ENCODE assay signal across 8 cellular contexts in the genomic region with DNA sequence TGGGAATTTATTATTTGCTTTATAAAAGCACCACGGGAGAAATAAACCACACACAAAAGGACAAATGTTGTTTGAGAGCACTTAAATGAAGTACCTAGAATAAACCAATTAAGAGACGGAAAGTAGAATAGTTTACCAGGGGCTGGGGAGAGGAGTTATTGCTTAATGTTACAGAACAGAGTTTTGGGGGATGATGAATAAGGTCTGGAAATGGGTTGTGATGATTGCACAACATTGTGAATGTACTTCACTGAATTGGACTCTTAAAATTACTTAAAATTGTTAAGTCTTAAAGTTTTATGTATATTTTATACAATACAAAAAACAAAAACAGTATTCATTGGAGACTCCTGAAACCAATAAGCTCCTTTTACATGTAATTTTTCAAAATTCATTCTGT. TPM values are rescaled to one million over a fixed set of nuclear protein-coding genes. Genes with fewer than 3 reads are reported as not detected.
DNase-seq lines count a peak whose midpoint lies in the region; ATAC-seq and TF ChIP-seq lines count a peak whose summit lies in the region.

No MANE protein-coding gene starts in this region.

- H3K4me3 ChIP-seq in Peyer's patch (peak overlapping the region in 2 of 4 donors; percentile 85 to 97), sigmoid colon (peak overlapping the region in 3 of 4 donors; percentile 79 to 86 (median 84))

- no peak overlapping the region for H3K18ac ChIP-seq in H9 (ENCODE audit: insufficient read length, low read depth, low read length)

- no peak overlapping the region for H2BK12ac ChIP-seq in H9 (ENCODE audit: insufficient read length, low read depth, low read length)

- no peak overlapping the region for H3K9ac ChIP-seq in H9 (ENCODE audit: extremely low read depth, insufficient read length, low read length)

- no peaks in the 10 kb centered on the region for H4K20me1 ChIP-seq in H9 (ENCODE audit: control insufficient read depth, insufficient read depth, insufficient read length)

- peaks cover 0 to 23% (median 0%) of the 10 kb centered on the region in 3 donors for H3K36me3 ChIP-seq in Peyer's patch
- H3K36me3 ChIP-seq in sigmoid colon, result peaks cover 0 to 28% (median 0%) of the 10 kb centered on the region in 4 donors

- H3K36me3 Mint-ChIP-seq in H9 (ENCODE audit: insufficient read depth in 1 of 3, low read depth in 3 of 3), result peaks cover 0 to 2% (median 0%) of the 10 kb centered on the region in 3 experiments; a peak in 3 of 7 replicates

- peak overlapping the region; percentile 85 for H3K4me2 ChIP-seq in H9 (ENCODE audit: insufficient read depth, insufficient read length, low read length)

- H3K9me3 Mint-ChIP-seq in H9, result no peaks in the 10 kb centered on the region

- no peak for TF ChIP-seq EP300 in sigmoid colon (IDR thresholded peaks at IDR 0.05)

- H3K27me3 ChIP-seq in H9 (ENCODE audit: insufficient read depth, low read length), result no peaks in the 10 kb centered on the region
- H3K27me3 ChIP-seq in Peyer's patch, result no peaks in the 10 kb centered on the region
- H3K27me3 ChIP-seq in sigmoid colon, result no peaks in the 10 kb centered on the region

- no peak overlapping the region for H3K23ac ChIP-seq in H9 (ENCODE audit: insufficient read length, low read depth, low read length)

- H4K5ac ChIP-seq in H9 (ENCODE audit: insufficient read length, low read depth, low read length), result no peak overlapping the region

- WGBS in H9 (ENCODE audit: extremely low coverage, insufficient read length, low lambda C conversion rate), result no CpG with 5 or more reads among the region's 2 CpGs
- 34 to 58% methylated on average over 2 of the region's 2 CpGs for WGBS in sigmoid colon, 2 donors

- H3K4me1 Mint-ChIP-seq in H9, result peaks cover 13 to 16% of the 10 kb centered on the region in 2 experiments

- TF ChIP-seq POLR2A in Peyer's patch (IDR thresholded peaks at IDR 0.05) (no peak), sigmoid colon (IDR thresholded peaks at IDR 0.05) (no peak)

- H2BK120ac ChIP-seq in H9 (ENCODE audit: low read depth, low read length, poor library complexity, severe bottlenecking), result no peak overlapping the region

- peak overlapping the region; percentile 70 to 95; a peak in 4 of 5 replicates for H3K4me3 Mint-ChIP-seq in H9

- no peak overlapping the region for H2AK5ac ChIP-seq in H9 (ENCODE audit: insufficient read length, low read length)

- no peak overlapping the region for H2BK5ac ChIP-seq in H9 (ENCODE audit: insufficient read length, low read length)

- H3K4me1 ChIP-seq in H9 (ENCODE audit: insufficient read depth, low read length), result peaks cover 3% of the 10 kb centered on the region; the same call in 1 of the 2 replicates
- peaks cover 0 to 21% (median 11%) of the 10 kb centered on the region in 4 donors for H3K4me1 ChIP-seq in Peyer's patch
- H3K4me1 ChIP-seq in sigmoid colon, result peaks cover 0 to 38% (median 20%) of the 10 kb centered on the region in 4 donors

- no peak for TF ChIP-seq CTCF in H9 (conservative IDR thresholded peaks at IDR 0.05)
- TF ChIP-seq CTCF in Peyer's patch (IDR thresholded peaks at IDR 0.05), result no peak
- no peak for TF ChIP-seq CTCF in sigmoid colon (IDR thresholded peaks at IDR 0.05)

- no peak overlapping the region for H3K56ac ChIP-seq in H9 (ENCODE audit: insufficient read length, low read depth, low read length)

- H3K4ac ChIP-seq in H9 (ENCODE audit: low read depth, low read length), result no peak overlapping the region

- ATAC-seq in HG03378 (IDR thresholded peaks at IDR 0.05; ENCODE audit: unreplicated experiment) (no peak), HG03354 (IDR thresholded peaks at IDR 0.05; ENCODE audit: poor library complexity, severe bottlenecking, unreplicated experiment) (no peak)

- H3K79me1 ChIP-seq in H9 (ENCODE audit: insufficient read depth, low read depth, low read length, poor library complexity, severe bottlenecking), result peaks cover 5% of the 10 kb centered on the region

- H4K91ac ChIP-seq in H9 (ENCODE audit: insufficient read length, low read depth, low read length), result no peak overlapping the region

- H3K27ac ChIP-seq in H9 (ENCODE audit: insufficient read length, low read depth, low read length) (no peak overlapping the region), Peyer's patch (peak overlapping the region in 3 of 4 donors; percentile 85 to 97 (median 95)), epithelial cell of prostate (peak overlapping the region; percentile 89), sigmoid colon (peak overlapping the region; percentile 87 to 90 (median 88))

- H2BK20ac ChIP-seq in H9 (ENCODE audit: low read depth, low read length, poor library complexity, severe bottlenecking), result no peak overlapping the region

- H2AFZ ChIP-seq in H9 (ENCODE audit: low read length), result no peak overlapping the region

- H3K27me3 Mint-ChIP-seq in H9 (ENCODE audit: low read depth), result peaks cover 23% of the 10 kb centered on the region

- intact Hi-C loops in sigmoid colon (cut with DNase I), result no loop called here

- H3K23me2 ChIP-seq in H9 (ENCODE audit: insufficient read length, low read depth, low read length, poor library complexity, severe bottlenecking), result peaks cover 6% of the 10 kb centered on the region

- H4K8ac ChIP-seq in H9 (replicated peaks; ENCODE audit: insufficient read length, low read depth, low read length), result no peak overlapping the region

- no peak overlapping the region for H2BK15ac ChIP-seq in H9 (ENCODE audit: low read depth, low read length)

- H3K79me2 ChIP-seq in H9 (ENCODE audit: insufficient read depth, low read length), result peaks cover 6% of the 10 kb centered on the region; the same call in 1 of the 2 replicates

- H3K27ac Mint-ChIP-seq in H9, result no peak overlapping the region

- no peak overlapping the region for H3K14ac ChIP-seq in H9 (ENCODE audit: insufficient read depth, low read length)

- H3T11ph ChIP-seq in H9 (ENCODE audit: low read length), result no peak overlapping the region

- DNase-seq in H9, result no peak
- DNase-seq in Peyer's patch, result no peak
- DNase-seq in epithelial cell of prostate (ENCODE audit: low read depth, low spot score), result no peak
- DNase-seq in sigmoid colon, result no peak
- DNase-seq in COLO829 (ENCODE audit: low spot score), result no peak
- no peak for DNase-seq in cerebellar nuclear complex (lab: John Stamatoyannopoulos, UW)

- no peaks in the 10 kb centered on the region for H3K9me3 ChIP-seq in H9 (ENCODE audit: control insufficient read depth, low read depth, low read length)
- no peaks in the 10 kb centered on the region for H3K9me3 ChIP-seq in Peyer's patch
- H3K9me3 ChIP-seq in sigmoid colon, result no peaks in the 10 kb centered on the region

RNA-seq across cellular contexts. Expression of a gene that starts 1.5 kb away (rescaled TPM):
- total RNA-seq in H9 (2021), result 15.7 and 21.9 TPM in 2 replicates
- total RNA-seq in Peyer's patch, result 100 to 1,000 TPM in 1 of 4 donors, 10 to 100 TPM in 3; 11.6 to 141 (median 16.2) TPM
- 10 to 100 TPM in 1 of 4 donors, 1 to 10 TPM in 3; 6.7 to 12.2 (median 7.9) TPM for total RNA-seq in sigmoid colon
- 1 to 10 TPM; 1.8 to 4.6 (median 3.0) TPM for polyA plus RNA-seq in sigmoid colon

RNA-seq across cellular contexts. Expression of a gene that starts 54.1 kb away (rescaled TPM):
- 15.6 and 15.8 TPM in 2 replicates for total RNA-seq in H9 (2021)
- 10 to 100 TPM in 3 of 4 donors, 1 to 10 TPM in 1; 7.4 to 12.3 (median 10.6) TPM for total RNA-seq in Peyer's patch
- 10 to 100 TPM in 1 of 4 donors, 1 to 10 TPM in 3; 8.9 to 11.4 (median 9.7) TPM for total RNA-seq in sigmoid colon
- 1 to 10 TPM; 1.4 to 3.1 (median 1.8) TPM for polyA plus RNA-seq in sigmoid colon
